ENCODE assay signal across 1 cellular context in genomic region chr1:32644426-32644825, GRCh38.
A peak's percentile ranks its signal among the peaks of the same experiment; 100 is the strongest.
TF ChIP-seq lines count a peak whose summit lies in the region.

No MANE protein-coding gene starts in this region.

TF ChIP-seq in HepG2, 621 proteins besides CTCF, POLR2A, EP300 and RAD21:
- no peak for TF ChIP-seq ZZZ3 (CRISPR knock-in tag; IDR thresholded peaks at IDR 0.05; ENCODE audit: borderline replicate concordance)
- TF ChIP-seq ZFP62 (CRISPR knock-in tag; IDR thresholded peaks at IDR 0.05), result no peak
- TF ChIP-seq ZNF746 (CRISPR knock-in tag; IDR thresholded peaks at IDR 0.05), result no peak
- peak; percentile 59; the same call in 1 of the 2 replicates for TF ChIP-seq ZNF362 (CRISPR knock-in tag; IDR thresholded peaks at IDR 0.05; ENCODE audit: borderline replicate concordance)
- TF ChIP-seq ZNF468 (CRISPR knock-in tag; IDR thresholded peaks at IDR 0.05), result no peak
- TF ChIP-seq CHD4 (IDR thresholded peaks at IDR 0.05; ENCODE audit: borderline replicate concordance, low read length), result no peak
